27 cellular contexts compared by ENCODE assay signal in genomic region chr3:182989566-182989965, GRCh38. TPM values are rescaled to one million over a fixed set of nuclear protein-coding genes. Genes with fewer than 3 reads are reported as not detected.
A peak's percentile ranks its signal among the peaks of the same experiment; 100 is the strongest.
DNase-seq lines count a peak whose midpoint lies in the region; ATAC-seq and TF ChIP-seq lines count a peak whose summit lies in the region.
"Had no signal": no experiment of that assay in that cellular context is flagged by ENCODE, and none has a peak within 500 bp of the region (broad histone marks: within the 10 kb centered on the region; RNA-seq: fewer than 3 reads in every experiment).

No MANE protein-coding gene starts in this region.

- DNase-seq in NCI-H345 (lab: John Stamatoyannopoulos, UW) (peak; percentile 46), NCI-H345 treated with DMSO at 0.1 percent for 48 hours (lab: John Stamatoyannopoulos, UW; ENCODE audit: unreplicated experiment) (no peak), NCI-H2196 (lab: John Stamatoyannopoulos, UW; ENCODE audit: unreplicated experiment) (peak; percentile 92), WERI-Rb-1 (peak; percentile 44), trophoblast cell (peak; percentile 42 to 75), HPDE6-E6E7 (ENCODE audit: extremely low spot score) (no peak)
- DNase-seq: activated CD4-positive, CD25-positive, alpha-beta regulatory T cell; activated CD8-positive, alpha-beta T cell treated with anti-CD3 and anti-CD28 coated beads for 36 hours; activated naive CD4-positive, alpha-beta T cell; activated T-cell treated with anti-CD3 and anti-CD28 coated beads, Interleukin-2, amount 50 U/mL, for 24 hours; central memory CD4-positive, alpha-beta T cell; erythroblast; kidney; mesenchymal stem cell; MG63; naive B cell; NCI-H1694; NCI-H526; ovary; SK-N-SH; stimulated activated CD4-positive, alpha-beta T cell treated with anti-CD3 and anti-CD28 coated beads, Interleukin-15, amount 100 ng/mL, for 24 hours; T-helper 9 cell had no signal

- H3K4me3 ChIP-seq in WERI-Rb-1 (ENCODE audit: low read depth, low read length) (no peak overlapping the region), trophoblast cell (ENCODE audit: low read depth, low read length) (no peak overlapping the region)
- H3K4me3 ChIP-seq: MG63, ovary had no signal

- no peak overlapping the region for H2BK120ac ChIP-seq in trophoblast cell (ENCODE audit: insufficient read depth, low read length, poor library complexity)

- no peak overlapping the region for H4K91ac ChIP-seq in trophoblast cell (ENCODE audit: low read depth, low read length)

- no CpG with 5 or more reads among the region's 3 CpGs for WGBS in trophoblast cell (ENCODE audit: extremely low coverage, insufficient coverage, insufficient read length)

- no peak overlapping the region for H3K18ac ChIP-seq in trophoblast cell (ENCODE audit: low read length)

- H3K23ac ChIP-seq in trophoblast cell (ENCODE audit: low read length), result no peak overlapping the region

- no peak overlapping the region for H2AK5ac ChIP-seq in trophoblast cell (ENCODE audit: low read length)

- no peaks in the 10 kb centered on the region for H3K4me1 ChIP-seq in trophoblast cell (ENCODE audit: control insufficient read depth in 1 of 2, insufficient read depth in 2 of 2, low read length in 2 of 2)

- no peaks in the 10 kb centered on the region for H3K79me1 ChIP-seq in trophoblast cell (ENCODE audit: low read length)

- H4K12ac ChIP-seq in trophoblast cell (ENCODE audit: low read depth, low read length), result no peak overlapping the region

- no peak overlapping the region for H3K9ac ChIP-seq in trophoblast cell (ENCODE audit: low read length)
- H3K9ac ChIP-seq: SK-N-SH had no signal

- no peak overlapping the region for H3K27ac ChIP-seq in WERI-Rb-1
- H3K27ac ChIP-seq in trophoblast cell (ENCODE audit: low read depth, low read length), result no peak overlapping the region
- H3K27ac ChIP-seq: HL-60, ovary had no signal

- TF ChIP-seq CTCF in WERI-Rb-1 (IDR thresholded peaks at IDR 0.05; ENCODE audit: low read depth, low read length), result no peak

- H3K36me3 ChIP-seq in WERI-Rb-1 (no peaks in the 10 kb centered on the region), trophoblast cell (ENCODE audit: control insufficient read depth in 1 of 2, insufficient read depth in 2 of 2, low read length in 2 of 2) (no peaks in the 10 kb centered on the region)
- H3K36me3 ChIP-seq: MG63, ovary had no signal

- H3K4ac ChIP-seq in trophoblast cell (ENCODE audit: low read depth, low read length), result no peak overlapping the region

- H3K79me2 ChIP-seq in trophoblast cell (ENCODE audit: control insufficient read depth, insufficient read depth, low read length, poor library complexity), result no peaks in the 10 kb centered on the region

- H4K8ac ChIP-seq in trophoblast cell (ENCODE audit: low read depth, low read length), result no peak overlapping the region

- no peak overlapping the region for H2BK12ac ChIP-seq in trophoblast cell (ENCODE audit: low read length)

- H3K27me3 ChIP-seq in WERI-Rb-1 (ENCODE audit: insufficient read depth, low read depth, severe bottlenecking), result no peaks in the 10 kb centered on the region
- no peaks in the 10 kb centered on the region for H3K27me3 ChIP-seq in trophoblast cell (ENCODE audit: insufficient read depth, low read length)
- H3K27me3 ChIP-seq: MG63, ovary had no signal

- no peak overlapping the region for H3K14ac ChIP-seq in trophoblast cell (ENCODE audit: low read length)

- no peak overlapping the region for H2AFZ ChIP-seq in trophoblast cell (ENCODE audit: insufficient read depth, low read length, poor library complexity)

- ATAC-seq in HG02973 (IDR thresholded peaks at IDR 0.05; ENCODE audit: unreplicated experiment), result no peak
- no peak for ATAC-seq in HG02571 (IDR thresholded peaks at IDR 0.05; ENCODE audit: unreplicated experiment)
- ATAC-seq: activated CD8-positive, alpha-beta T cell treated with anti-CD3 and anti-CD28 coated beads for 36 hours; HCT116; sciatic nerve had no signal

- H3K4me2 ChIP-seq in trophoblast cell (ENCODE audit: low read length), result no peak overlapping the region
- H3K4me2 ChIP-seq: SK-N-SH had no signal

- no peak overlapping the region for H2BK5ac ChIP-seq in trophoblast cell (ENCODE audit: low read depth, low read length, poor library complexity)

- H3K9me3 ChIP-seq in WERI-Rb-1 (ENCODE audit: severe bottlenecking) (peaks cover 2% of the 10 kb centered on the region), trophoblast cell (ENCODE audit: insufficient read depth, low read depth, low read length) (no peaks in the 10 kb centered on the region)
- H3K9me3 ChIP-seq: ovary, SK-N-SH had no signal

RNA-seq across cellular contexts. Expression of gene DCUN1D1, which starts 9.2 kb away (rescaled TPM):
- 42.5 and 46.0 TPM in 2 replicates for polyA plus RNA-seq in trophoblast cell (2013)

Comparison
In these comparisons a context has a peak if more than half of its experiments do, and no peak if none do; other contexts are left out.
1. DNase-seq: peak in NCI-H345 (single experiment), NCI-H2196 (single experiment), WERI-Rb-1 (single experiment) and trophoblast cell (2 of 2); none in NCI-H345 treated with DMSO at 0.1 percent for 48 hours (single experiment) and HPDE6-E6E7 (single experiment).